In the genomic region with DNA sequence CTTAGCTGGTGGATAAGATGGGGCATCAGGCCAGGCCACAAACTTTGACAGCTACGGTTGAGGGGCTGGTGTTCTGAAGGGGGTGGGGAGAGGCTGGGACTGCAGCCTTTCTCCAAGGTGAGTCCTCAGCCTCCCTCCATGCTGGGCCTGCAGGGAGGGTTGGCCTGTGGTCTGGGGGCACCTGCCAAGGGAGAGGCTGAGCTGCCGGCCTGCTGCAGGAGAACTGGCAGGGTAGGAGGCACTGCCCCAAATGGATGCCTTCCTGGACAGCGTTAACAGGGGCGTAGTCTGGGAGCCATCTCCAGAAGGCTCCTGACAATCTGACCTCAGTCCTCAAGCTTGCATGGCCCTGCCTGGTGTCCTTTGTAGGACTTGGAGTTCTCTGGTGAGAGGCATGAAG, we compare ENCODE assay signal across 21 cellular contexts.
"Had no signal": no experiment of that assay in that cellular context is flagged by ENCODE, and none has a peak within 500 bp of the region (broad histone marks: within the 10 kb centered on the region; RNA-seq: fewer than 3 reads in every experiment).

No MANE protein-coding gene starts in this region.

- ATAC-seq: esophagus mucosa; gastrocnemius medialis; left ventricle myocardium superior; lower lobe of right lung; natural killer cell; pancreas; right lobe of liver; stimulated activated naive B cell treated with anti-CD40 and anti-IgM and Interleukin-4, amounts not matched to agents 10 μg/mL and 1 μg/mL and 100 μg/mL, for 72 hours had no signal

- H3K27ac ChIP-seq: epithelial cell of prostate, gastrocnemius medialis, lower lobe of right lung, neutrophil, pancreas, right lobe of liver, thoracic aorta, tibial nerve, upper lobe of left lung, uterus had no signal

- H3K9me3 ChIP-seq: gastrocnemius medialis, lower lobe of right lung, neutrophil, pancreas, right lobe of liver, thoracic aorta, tibial nerve, upper lobe of left lung, uterus had no signal

- H3K27me3 ChIP-seq: gastrocnemius medialis, neutrophil, pancreas, right lobe of liver, tibial nerve, upper lobe of left lung, uterus had no signal

- DNase-seq: effector CD8-positive, alpha-beta T cell; endodermal cell; foreskin fibroblast; gastrocnemius medialis; head of caudate nucleus; left ventricle myocardium superior; lower lobe of right lung; natural killer cell; pancreas; right lobe of liver; small intestine; stimulated activated CD4-positive, alpha-beta T cell treated with anti-CD3 and anti-CD28 coated beads, Interleukin-15, amount 100 ng/mL, for 24 hours; stimulated activated CD4-positive, alpha-beta T cell treated with anti-CD3 and anti-CD28 coated beads, Interleukin-2, amount 100 ng/mL, for 48 hours; stimulated activated naive B cell treated with anti-CD40 and anti-IgM and Interleukin-4, amounts not matched to agents 10 μg/mL and 1 μg/mL and 100 μg/mL, for 72 hours; upper lobe of left lung; uterus had no signal

- H3K36me3 ChIP-seq: uterus had no signal

- H3K4me3 ChIP-seq: gastrocnemius medialis, lower lobe of right lung, pancreas, right lobe of liver, thoracic aorta, tibial nerve, upper lobe of left lung, uterus had no signal

- H3K4me1 ChIP-seq: pancreas, uterus had no signal
